8 cellular contexts compared by ENCODE assay signal in genomic region chr15:79310612-79310984, GRCh38. TPM values are rescaled to one million over a fixed set of nuclear protein-coding genes. Genes with fewer than 3 reads are reported as not detected.
DNase-seq lines count a peak whose midpoint lies in the region; ATAC-seq and TF ChIP-seq lines count a peak whose summit lies in the region.

No MANE protein-coding gene starts in this region.

- H3K4me1 ChIP-seq in Peyer's patch (peaks cover 0 to 13% (median 6%) of the 10 kb centered on the region in 4 donors), neural progenitor cell (peaks cover 8% of the 10 kb centered on the region)

- H3K4me3 ChIP-seq in Peyer's patch (peak overlapping the region; percentile 67 to 86 (median 73)), neural progenitor cell (peak overlapping the region; percentile 69)

- peaks cover 7% of the 10 kb centered on the region for H3F3A ChIP-seq in neural progenitor cell (ENCODE audit: low read depth)

- TF ChIP-seq CTCF in Peyer's patch (IDR thresholded peaks at IDR 0.05) (no peak), endothelial cell (IDR thresholded peaks at IDR 0.05; ENCODE audit: unreplicated experiment) (no peak), neural progenitor cell (IDR thresholded peaks at IDR 0.05) (no peak)

- no peak for TF ChIP-seq POLR2A in Peyer's patch (IDR thresholded peaks at IDR 0.05)

- no peaks in the 10 kb centered on the region for H3K27me3 ChIP-seq in Peyer's patch
- H3K27me3 ChIP-seq in neural progenitor cell = peaks cover 52% of the 10 kb centered on the region

- peaks cover 22% of the 10 kb centered on the region for H3K36me3 Mint-ChIP-seq in activated naive CD4-positive, alpha-beta T cell treated with anti-CD3 and anti-CD28 coated beads, Interleukin-2, amount 50 U/mL, for 24 hours
- H3K36me3 Mint-ChIP-seq in endothelial cell (ENCODE audit: low read depth, unreplicated experiment) = peaks cover 20% of the 10 kb centered on the region
- H3K36me3 Mint-ChIP-seq in neural progenitor cell = peaks cover 12% of the 10 kb centered on the region

- H4K20me1 ChIP-seq in neural progenitor cell (ENCODE audit: low read depth) = no peaks in the 10 kb centered on the region

- H3K79me2 ChIP-seq in neural progenitor cell (ENCODE audit: low read depth) = peaks cover 24% of the 10 kb centered on the region

- peaks cover 0 to 20% (median 0%) of the 10 kb centered on the region in 3 donors for H3K36me3 ChIP-seq in Peyer's patch
- no peaks in the 10 kb centered on the region for H3K36me3 ChIP-seq in neural progenitor cell

- no peak for DNase-seq in activated naive CD4-positive, alpha-beta T cell treated with anti-CD3 and anti-CD28 coated beads, Interleukin-2, amount 50 U/mL, for 16 hours
- DNase-seq in Peyer's patch (no peak), endothelial cell (ENCODE audit: low spot score) (no peak), neural progenitor cell (ENCODE audit: low spot score) (no peak), LoVo (ENCODE audit: low spot score) (no peak)
- DNase-seq in activated CD4-positive, alpha-beta T cell treated with anti-CD3 and anti-CD28 coated beads, Interleukin-2, amount 50 U/mL, for 4 hours = no peak

- peak overlapping the region; percentile 95 for H3K4me3 Mint-ChIP-seq in activated naive CD4-positive, alpha-beta T cell treated with anti-CD3 and anti-CD28 coated beads, Interleukin-2, amount 50 U/mL, for 24 hours
- H3K4me3 Mint-ChIP-seq in endothelial cell (ENCODE audit: unreplicated experiment) (peak overlapping the region; percentile 93), neural progenitor cell (peak overlapping the region; percentile 92)

- H3K9me3 ChIP-seq in Peyer's patch = no peaks in the 10 kb centered on the region
- no peaks in the 10 kb centered on the region for H3K9me3 ChIP-seq in neural progenitor cell (ENCODE audit: low read depth)

- H3K9ac ChIP-seq in neural progenitor cell = no peak overlapping the region

- H3K27me3 Mint-ChIP-seq in activated naive CD4-positive, alpha-beta T cell treated with anti-CD3 and anti-CD28 coated beads, Interleukin-2, amount 50 U/mL, for 24 hours = peaks cover 6% of the 10 kb centered on the region
- H3K27me3 Mint-ChIP-seq in endothelial cell (ENCODE audit: unreplicated experiment) (peaks cover 5% of the 10 kb centered on the region), neural progenitor cell (ENCODE audit: insufficient read depth, low read depth) (peaks cover 15% of the 10 kb centered on the region)

- ATAC-seq in HG03095 (IDR thresholded peaks at IDR 0.05; ENCODE audit: unreplicated experiment) = peak; percentile 32

- H3K27ac ChIP-seq in Peyer's patch (peak overlapping the region in 1 of 4 donors; percentile 71), neural progenitor cell (no peak overlapping the region)

- H3K9me3 Mint-ChIP-seq in activated naive CD4-positive, alpha-beta T cell treated with anti-CD3 and anti-CD28 coated beads, Interleukin-2, amount 50 U/mL, for 24 hours = no peaks in the 10 kb centered on the region
- no peaks in the 10 kb centered on the region for H3K9me3 Mint-ChIP-seq in endothelial cell (ENCODE audit: unreplicated experiment)
- no peaks in the 10 kb centered on the region for H3K9me3 Mint-ChIP-seq in neural progenitor cell

- H3K27ac Mint-ChIP-seq in activated naive CD4-positive, alpha-beta T cell treated with anti-CD3 and anti-CD28 coated beads, Interleukin-2, amount 50 U/mL, for 24 hours = peak overlapping the region; percentile 46
- H3K27ac Mint-ChIP-seq in endothelial cell (ENCODE audit: unreplicated experiment) = peak overlapping the region; percentile 66
- H3K27ac Mint-ChIP-seq in neural progenitor cell = no peak overlapping the region

- peak overlapping the region; percentile 90 for H2AFZ ChIP-seq in neural progenitor cell (replicated peaks)

- H3K4me1 Mint-ChIP-seq in activated naive CD4-positive, alpha-beta T cell treated with anti-CD3 and anti-CD28 coated beads, Interleukin-2, amount 50 U/mL, for 24 hours = peaks cover 56% of the 10 kb centered on the region
- H3K4me1 Mint-ChIP-seq in endothelial cell (ENCODE audit: unreplicated experiment) = peaks cover 8% of the 10 kb centered on the region
- H3K4me1 Mint-ChIP-seq in neural progenitor cell = peaks cover 11% of the 10 kb centered on the region

- peak overlapping the region; percentile 98 for H3K4me2 ChIP-seq in neural progenitor cell

RNA-seq across cellular contexts. Expression of gene TMED3, which starts 0.3 kb away (rescaled TPM):
- total RNA-seq in Peyer's patch (10 to 100 TPM; 21.0 to 52.0 (median 26.8) TPM), endothelial cell (ENCODE audit: unreplicated experiment) (45.3 TPM), neural progenitor cell (ENCODE audit: low replicate concordance) (28.5 and 48.6 TPM in 2 replicates)

RNA-seq across cellular contexts. Expression of gene ANKRD34C, which starts 28.1 kb away (rescaled TPM):
- total RNA-seq in Peyer's patch (not detected), endothelial cell (ENCODE audit: unreplicated experiment) (not detected), neural progenitor cell (ENCODE audit: low replicate concordance) (not detected in 2 replicates)
